Comparison of ENCODE assay signal across 21 cellular contexts in the genomic region with DNA sequence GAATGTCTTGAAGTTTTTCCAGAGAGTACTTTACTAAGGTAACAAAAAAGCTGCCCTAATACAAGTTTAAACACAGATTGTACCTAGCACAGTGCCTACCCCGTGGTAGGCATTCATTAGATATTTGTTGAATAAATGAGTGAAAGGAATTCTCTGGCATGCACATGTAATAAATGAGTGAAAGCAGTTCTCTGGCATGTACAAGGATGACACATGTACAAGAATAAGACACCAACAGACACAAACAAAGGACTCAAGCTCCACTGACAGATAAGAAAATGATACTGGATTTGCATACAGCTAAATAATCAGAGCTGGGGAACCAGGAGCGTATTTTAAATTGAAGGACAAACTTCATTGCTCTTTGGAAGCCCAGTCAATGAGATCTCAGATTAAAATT.
DNase-seq lines count a peak whose midpoint lies in the region; ATAC-seq and TF ChIP-seq lines count a peak whose summit lies in the region.
"Had no signal": no experiment of that assay in that cellular context is flagged by ENCODE, and none has a peak within 500 bp of the region (broad histone marks: within the 10 kb centered on the region; RNA-seq: fewer than 3 reads in every experiment).

No MANE protein-coding gene starts in this region.

- H2AFZ ChIP-seq in SK-N-SH (ENCODE audit: low read depth) (0 out of 2 replicates have a peak overlapping the region, but pooled peaks have one; percentile 49), smooth muscle cell (ENCODE audit: low read depth) (peak overlapping the region; percentile 77)
- H2AFZ ChIP-seq: GM23338 had no signal

- H4K20me1 ChIP-seq in SK-N-SH (ENCODE audit: insufficient read depth) (no peaks in the 10 kb centered on the region), smooth muscle cell (ENCODE audit: low read depth) (no peaks in the 10 kb centered on the region)

- H3K4me3 ChIP-seq in SK-N-SH (ENCODE audit: low read depth in 2 of 2, low read length in 1 of 2) = no peak overlapping the region
- no peak overlapping the region for H3K4me3 ChIP-seq in smooth muscle cell
- H3K4me3 ChIP-seq: GM12878, GM23338, K562 had no signal

- H3F3A ChIP-seq in SK-N-SH (replicated peaks; ENCODE audit: insufficient read depth) (peaks cover 3% of the 10 kb centered on the region), smooth muscle cell (ENCODE audit: low read depth) (no peaks in the 10 kb centered on the region)

- H3K4me3 Mint-ChIP-seq in stimulated activated effector memory CD8-positive, alpha-beta T cell treated with anti-CD3 and anti-CD28 coated beads, Interleukin-12 subunit alpha, Interleukin-12 subunit beta, amount 100 ng/mL, for 72 hours = no peak overlapping the region
- no peak overlapping the region for H3K4me3 Mint-ChIP-seq in activated naive CD4-positive, alpha-beta T cell treated with anti-CD3 and anti-CD28 coated beads, Interleukin-2, amount 10 ng/mL, durations not matched to agents 7 days and 5 days
- H3K4me3 Mint-ChIP-seq: CD4-positive, alpha-beta memory T cell; GM23338 had no signal

- H3K4me1 Mint-ChIP-seq in stimulated activated effector memory CD8-positive, alpha-beta T cell treated with anti-CD3 and anti-CD28 coated beads, Interleukin-12 subunit alpha, Interleukin-12 subunit beta, amount 100 ng/mL, for 72 hours = no peaks in the 10 kb centered on the region
- H3K4me1 Mint-ChIP-seq in activated naive CD4-positive, alpha-beta T cell treated with anti-CD3 and anti-CD28 coated beads, Interleukin-2, amount 10 ng/mL, durations not matched to agents 7 days and 5 days = no peaks in the 10 kb centered on the region
- H3K4me1 Mint-ChIP-seq: CD4-positive, alpha-beta memory T cell; GM23338 had no signal

- DNase-seq in SK-N-SH = no peak
- DNase-seq in dermis blood vessel endothelial cell = peak; percentile 14
- DNase-seq in iris pigment epithelial cell (ENCODE audit: low read depth) = peak; percentile 21
- DNase-seq in smooth muscle cell (lab: John Stamatoyannopoulos, UW; ENCODE audit: unreplicated experiment) = no peak
- no peak for DNase-seq in stimulated activated effector memory CD8-positive, alpha-beta T cell treated with anti-CD3 and anti-CD28 coated beads, Interleukin-12 subunit alpha, Interleukin-12 subunit beta, amount 100 ng/mL, for 72 hours (ENCODE audit: low spot score in 2 of 2)
- no peak for DNase-seq in activated naive CD4-positive, alpha-beta T cell treated with anti-CD3 and anti-CD28 coated beads, Interleukin-2, amount 10 ng/mL, durations not matched to agents 7 days and 5 days
- DNase-seq: CD4-positive, alpha-beta memory T cell; DMS79 treated with DMSO at 0.1 percent for 48 hours; MV-4-11; NCI-H1417 treated with DMSO at 0.1 percent for 48 hours; NCI-H2029; NCI-H2171; NCI-H82; Right ventricle myocardium superior had no signal

- POLR2A ChIA-PET in SK-N-SH (lab: Yijun Ruan, JAX) = no interaction called here

- no peak overlapping the region for H3K9ac ChIP-seq in SK-N-SH
- H3K9ac ChIP-seq in smooth muscle cell (ENCODE audit: low read depth) = no peak overlapping the region

- no peak for TF ChIP-seq EP300 in SK-N-SH (IDR thresholded peaks at IDR 0.05; ENCODE audit: borderline replicate concordance in 1 of 2, low read depth in 1 of 2, low read length in 1 of 2)

- H3K27me3 ChIP-seq in SK-N-SH (ENCODE audit: insufficient read depth) = no peaks in the 10 kb centered on the region
- no peaks in the 10 kb centered on the region for H3K27me3 ChIP-seq in smooth muscle cell (ENCODE audit: low read depth)

- no peaks in the 10 kb centered on the region for H3K9me2 ChIP-seq in SK-N-SH

- H3K9me3 ChIP-seq in SK-N-SH (peaks cover 12% of the 10 kb centered on the region), smooth muscle cell (replicated peaks; ENCODE audit: low read depth) (peaks cover 1% of the 10 kb centered on the region)

- no peaks in the 10 kb centered on the region for H3K79me2 ChIP-seq in SK-N-SH (ENCODE audit: insufficient read depth)
- no peaks in the 10 kb centered on the region for H3K79me2 ChIP-seq in smooth muscle cell (ENCODE audit: low read depth)

- no peak for TF ChIP-seq CTCF in SK-N-SH (IDR thresholded peaks at IDR 0.05)
- TF ChIP-seq CTCF in smooth muscle cell (IDR thresholded peaks at IDR 0.05; ENCODE audit: borderline replicate concordance, insufficient read depth, poor library complexity, severe bottlenecking) = no peak

- H3K36me3 ChIP-seq in SK-N-SH (replicated peaks in 1 of 2; ENCODE audit: control insufficient read depth in 1 of 2, insufficient read depth in 2 of 2, low read length in 1 of 2) = no peaks in the 10 kb centered on the region
- no peaks in the 10 kb centered on the region for H3K36me3 ChIP-seq in smooth muscle cell (ENCODE audit: low read depth)

- no peaks in the 10 kb centered on the region for H3K27me3 Mint-ChIP-seq in activated naive CD4-positive, alpha-beta T cell treated with anti-CD3 and anti-CD28 coated beads, Interleukin-2, amount 10 ng/mL, durations not matched to agents 7 days and 5 days
- H3K27me3 Mint-ChIP-seq: CD4-positive, alpha-beta memory T cell had no signal

- TF ChIP-seq RAD21 in SK-N-SH (IDR thresholded peaks at IDR 0.05; ENCODE audit: low read length) = no peak

- ATAC-seq in SK-N-SH treated with all-trans-retinoic acid at 6 μM for 48 hours = no peak
- ATAC-seq in stimulated activated effector memory CD8-positive, alpha-beta T cell treated with anti-CD3 and anti-CD28 coated beads, Interleukin-12 subunit alpha, Interleukin-12 subunit beta, amount 100 ng/mL, for 72 hours = no peak
- ATAC-seq in GM18511 (IDR thresholded peaks at IDR 0.05; ENCODE audit: unreplicated experiment) = no peak
- ATAC-seq: GM12878, GM23338, K562, Panc1 had no signal

- H3K27ac ChIP-seq in SK-N-SH (ENCODE audit: low read depth in 2 of 2, low read length in 1 of 2) (peak overlapping the region in 1 of 2 experiments; percentile 29; a peak in 1 of 4 replicates), smooth muscle cell (ENCODE audit: low read depth) (peak overlapping the region; percentile 22)
- H3K27ac ChIP-seq: 22Rv1 had no signal

- no peak overlapping the region; the same call in 1 of the 2 replicates for H3K4me2 ChIP-seq in SK-N-SH
- peak overlapping the region; percentile 10 for H3K4me2 ChIP-seq in smooth muscle cell
- H3K4me2 ChIP-seq: GM23338 had no signal

- CTCF ChIA-PET in SK-N-SH (lab: Yijun Ruan, JAX) = interaction anchor here (1.1 kb wide), 1 partner anchor 15 kb away, joined by 3 read pairs; no protein-coding TSS in a partner anchor
- CTCF ChIA-PET in activated naive CD4-positive, alpha-beta T cell treated with anti-CD3 and anti-CD28 coated beads, Interleukin-2, amount 10 ng/mL, durations not matched to agents 7 days and 5 days (lab: Charles Lee) = no interaction called here

- H3K27ac Mint-ChIP-seq in stimulated activated effector memory CD8-positive, alpha-beta T cell treated with anti-CD3 and anti-CD28 coated beads, Interleukin-12 subunit alpha, Interleukin-12 subunit beta, amount 100 ng/mL, for 72 hours = no peak overlapping the region
- H3K27ac Mint-ChIP-seq in activated naive CD4-positive, alpha-beta T cell treated with anti-CD3 and anti-CD28 coated beads, Interleukin-2, amount 10 ng/mL, durations not matched to agents 7 days and 5 days = no peak overlapping the region
- H3K27ac Mint-ChIP-seq: CD4-positive, alpha-beta memory T cell; GM23338 had no signal

- 56% methylated on average over 2 of the region's 2 CpGs for WGBS in SK-N-SH (ENCODE audit: low lambda C conversion rate)
- WGBS in smooth muscle cell (ENCODE audit: low lambda C conversion rate) = 94% methylated on average over 2 of the region's 2 CpGs

- H3K4me1 ChIP-seq in SK-N-SH (ENCODE audit: control insufficient read depth in 1 of 2, insufficient read depth in 2 of 2, low read depth in 1 of 2, low read length in 1 of 2) = no peaks in the 10 kb centered on the region; a peak in 1 of 4 replicates
- H3K4me1 ChIP-seq in smooth muscle cell (ENCODE audit: low read depth) = peaks cover 5% of the 10 kb centered on the region

- no peaks in the 10 kb centered on the region for H3K36me3 Mint-ChIP-seq in stimulated activated effector memory CD8-positive, alpha-beta T cell treated with anti-CD3 and anti-CD28 coated beads, Interleukin-12 subunit alpha, Interleukin-12 subunit beta, amount 100 ng/mL, for 72 hours
- H3K36me3 Mint-ChIP-seq in activated naive CD4-positive, alpha-beta T cell treated with anti-CD3 and anti-CD28 coated beads, Interleukin-2, amount 10 ng/mL, durations not matched to agents 7 days and 5 days = no peaks in the 10 kb centered on the region
- H3K36me3 Mint-ChIP-seq: CD4-positive, alpha-beta memory T cell had no signal

- peaks cover 4% of the 10 kb centered on the region for H3K9me3 Mint-ChIP-seq in stimulated activated effector memory CD8-positive, alpha-beta T cell treated with anti-CD3 and anti-CD28 coated beads, Interleukin-12 subunit alpha, Interleukin-12 subunit beta, amount 100 ng/mL, for 72 hours
- peaks cover 2% of the 10 kb centered on the region for H3K9me3 Mint-ChIP-seq in activated naive CD4-positive, alpha-beta T cell treated with anti-CD3 and anti-CD28 coated beads, Interleukin-2, amount 10 ng/mL, durations not matched to agents 7 days and 5 days

TF ChIP-seq in SK-N-SH, 30 proteins besides CTCF, POLR2A, EP300 and RAD21 (continues in another document):
- TF ChIP-seq RFX5 (IDR thresholded peaks at IDR 0.05; ENCODE audit: low read length) (no peak), GATA2 (CRISPR knock-in tag; IDR thresholded peaks at IDR 0.05) (no peak), TAF1 (IDR thresholded peaks at IDR 0.05; ENCODE audit: borderline replicate concordance, low read depth, low read length) (no peak)

TF ChIP-seq in SK-N-SH treated with all-trans-retinoic acid at 6 μM for 48 hours, 23 proteins besides CTCF, POLR2A, EP300 and RAD21 (continues in another document):
- TF ChIP-seq ZNF8 (CRISPR knock-in tag; IDR thresholded peaks at IDR 0.05) (no peak), RARB (CRISPR knock-in tag; IDR thresholded peaks at IDR 0.05) (no peak), PPARA (CRISPR knock-in tag; IDR thresholded peaks at IDR 0.05; ENCODE audit: borderline replicate concordance) (no peak)

Comparison
In these comparisons a context has a peak if more than half of its experiments do, and no peak if none do; other contexts are left out.
1. DNase-seq: peak in dermis blood vessel endothelial cell (single experiment) and iris pigment epithelial cell (single experiment); none in SK-N-SH (single experiment), smooth muscle cell (single experiment), stimulated activated effector memory CD8-positive, alpha-beta T cell treated with anti-CD3 and anti-CD28 coated beads, Interleukin-12 subunit alpha, Interleukin-12 subunit beta, amount 100 ng/mL, for 72 hours (0 of 2) and activated naive CD4-positive, alpha-beta T cell treated with anti-CD3 and anti-CD28 coated beads, Interleukin-2, amount 10 ng/mL, durations not matched to agents 7 days and 5 days (single experiment).